In genomic region chr6:144345451-144345850, GRCh38 we compare ENCODE assay signal across 12 cellular contexts.
DNase-seq lines count a peak whose midpoint lies in the region; ATAC-seq and TF ChIP-seq lines count a peak whose summit lies in the region.
"Had no signal": no experiment of that assay in that cellular context is flagged by ENCODE, and none has a peak within 500 bp of the region (broad histone marks: within the 10 kb centered on the region; RNA-seq: fewer than 3 reads in every experiment).

No MANE protein-coding gene starts in this region.

- H3K27ac Mint-ChIP-seq in stimulated activated naive CD8-positive, alpha-beta T cell treated with anti-CD3 and anti-CD28 coated beads, Interleukin-15, Interleukin-2, amounts not matched to agents 100 ng/mL and 50 ng/mL, for 24 hours, result peak overlapping the region; percentile 99
- peak overlapping the region; percentile 99 for H3K27ac Mint-ChIP-seq in activated CD4-positive, alpha-beta memory T cell treated with anti-CD3 and anti-CD28 coated beads, Interleukin-2, amount 10 ng/mL, durations not matched to agents 7 days and 5 days
- H3K27ac Mint-ChIP-seq in memory B cell, result peak overlapping the region; percentile 93

- H3K4me1 Mint-ChIP-seq in stimulated activated naive CD8-positive, alpha-beta T cell treated with anti-CD3 and anti-CD28 coated beads, Interleukin-15, Interleukin-2, amounts not matched to agents 100 ng/mL and 50 ng/mL, for 24 hours (ENCODE audit: low read depth), result peaks cover 95% of the 10 kb centered on the region
- peaks cover 80% of the 10 kb centered on the region for H3K4me1 Mint-ChIP-seq in activated CD4-positive, alpha-beta memory T cell treated with anti-CD3 and anti-CD28 coated beads, Interleukin-2, amount 10 ng/mL, durations not matched to agents 7 days and 5 days
- H3K4me1 Mint-ChIP-seq in memory B cell, result peaks cover 67% of the 10 kb centered on the region

- no peak for ATAC-seq in stimulated activated naive CD8-positive, alpha-beta T cell treated with anti-CD3 and anti-CD28 coated beads, Interleukin-15, Interleukin-2, amounts not matched to agents 100 U/mL and 50 U/mL, for 24 hours
- ATAC-seq in memory B cell (ENCODE audit: low read depth), result no peak
- ATAC-seq in HG02571 (IDR thresholded peaks at IDR 0.05; ENCODE audit: unreplicated experiment), result no peak

- no peak overlapping the region for H3K9ac ChIP-seq in colonic mucosa (ENCODE audit: low read depth in 2 of 2, low read length in 2 of 2)

- no peaks in the 10 kb centered on the region for H3K4me1 ChIP-seq in colonic mucosa

- no peaks in the 10 kb centered on the region for H3K9me3 ChIP-seq in colonic mucosa

- in situ Hi-C loops in ACHN (cut with HindIII; ENCODE audit: low pct_ligation_motif_present, low pct_unique_long_range_greater_than_20kb, low sequenced_read_pairs), result no loop called here

- peak overlapping the region; percentile 98 for H3K4me3 Mint-ChIP-seq in stimulated activated naive CD8-positive, alpha-beta T cell treated with anti-CD3 and anti-CD28 coated beads, Interleukin-15, Interleukin-2, amounts not matched to agents 100 ng/mL and 50 ng/mL, for 24 hours
- H3K4me3 Mint-ChIP-seq in activated CD4-positive, alpha-beta memory T cell treated with anti-CD3 and anti-CD28 coated beads, Interleukin-2, amount 10 ng/mL, durations not matched to agents 7 days and 5 days, result peak overlapping the region; percentile 99
- H3K4me3 Mint-ChIP-seq in memory B cell, result peak overlapping the region; percentile 92

- intact Hi-C loops in colonic mucosa (cut with DNase I), result loop anchor here (10.0 kb wide), 1 partner anchor 69 kb away; no protein-coding TSS in a partner anchor

- H3K27ac ChIP-seq in colonic mucosa, result no peak overlapping the region

- no peaks in the 10 kb centered on the region for H3K27me3 ChIP-seq in colonic mucosa

- POLR2A ChIA-PET in activated CD4-positive, alpha-beta memory T cell treated with anti-CD3 and anti-CD28 coated beads, Interleukin-2, amount 10 ng/mL, durations not matched to agents 7 days and 5 days (lab: Charles Lee), result interaction anchor here (1.3 to 5.8 kb wide), 6 partner anchors 7 to 194 kb away, joined by 3 to 35 read pairs (median 12); no protein-coding TSS in a partner anchor

- H3K9me3 Mint-ChIP-seq in stimulated activated naive CD8-positive, alpha-beta T cell treated with anti-CD3 and anti-CD28 coated beads, Interleukin-15, Interleukin-2, amounts not matched to agents 100 ng/mL and 50 ng/mL, for 24 hours, result peaks cover 10% of the 10 kb centered on the region
- H3K9me3 Mint-ChIP-seq in activated CD4-positive, alpha-beta memory T cell treated with anti-CD3 and anti-CD28 coated beads, Interleukin-2, amount 10 ng/mL, durations not matched to agents 7 days and 5 days, result no peaks in the 10 kb centered on the region
- peaks cover 2% of the 10 kb centered on the region for H3K9me3 Mint-ChIP-seq in memory B cell

- CTCF ChIA-PET in activated CD4-positive, alpha-beta memory T cell treated with anti-CD3 and anti-CD28 coated beads, Interleukin-2, amount 10 ng/mL, durations not matched to agents 7 days and 5 days (lab: Charles Lee), result interaction anchor here (0.6 to 2.0 kb wide), 2 partner anchors 11 to 137 kb away, joined by 3 to 4 read pairs; no protein-coding TSS in a partner anchor

- no peaks in the 10 kb centered on the region for H3K27me3 Mint-ChIP-seq in stimulated activated naive CD8-positive, alpha-beta T cell treated with anti-CD3 and anti-CD28 coated beads, Interleukin-15, Interleukin-2, amounts not matched to agents 100 ng/mL and 50 ng/mL, for 24 hours
- no peaks in the 10 kb centered on the region for H3K27me3 Mint-ChIP-seq in activated CD4-positive, alpha-beta memory T cell treated with anti-CD3 and anti-CD28 coated beads, Interleukin-2, amount 10 ng/mL, durations not matched to agents 7 days and 5 days
- no peaks in the 10 kb centered on the region for H3K27me3 Mint-ChIP-seq in memory B cell

- H3K36me3 Mint-ChIP-seq in stimulated activated naive CD8-positive, alpha-beta T cell treated with anti-CD3 and anti-CD28 coated beads, Interleukin-15, Interleukin-2, amounts not matched to agents 100 ng/mL and 50 ng/mL, for 24 hours (ENCODE audit: low read depth), result peaks cover 22% of the 10 kb centered on the region
- peaks cover 39% of the 10 kb centered on the region for H3K36me3 Mint-ChIP-seq in activated CD4-positive, alpha-beta memory T cell treated with anti-CD3 and anti-CD28 coated beads, Interleukin-2, amount 10 ng/mL, durations not matched to agents 7 days and 5 days (ENCODE audit: low read depth)
- H3K36me3 Mint-ChIP-seq in memory B cell, result peaks cover 11% of the 10 kb centered on the region

- no peaks in the 10 kb centered on the region for H3K36me3 ChIP-seq in colonic mucosa

- no peak for DNase-seq in stimulated activated naive CD8-positive, alpha-beta T cell treated with anti-CD3 and anti-CD28 coated beads, Interleukin-15, Interleukin-2, amounts not matched to agents 100 U/mL and 50 U/mL, for 24 hours
- DNase-seq in activated CD4-positive, alpha-beta memory T cell treated with anti-CD3 and anti-CD28 coated beads, Interleukin-2, amount 10 ng/mL, durations not matched to agents 7 days and 5 days, result no peak
- DNase-seq in memory B cell (ENCODE audit: low spot score in 2 of 2) (no peak), ACHN (no peak), colonic mucosa (no peak)
- DNase-seq in stimulated activated CD4-positive, alpha-beta T cell treated with anti-CD3 and anti-CD28 coated beads, Interleukin-2, amount 100 ng/mL, for 48 hours, result no peak
- DNase-seq: activated CD4-positive, CD25-positive, alpha-beta regulatory T cell treated with anti-CD3 and anti-CD28 coated beads, Interleukin-2, amount 50 U/mL, for 72 hours; GDM1; Right ventricle myocardium superior; stimulated activated CD4-positive, alpha-beta T cell treated with anti-CD3 and anti-CD28 coated beads, Interleukin-1b, Interleukin-23, amount 100 ng/mL, for 48 hours had no signal

- no peak overlapping the region for H3K4me3 ChIP-seq in colonic mucosa

- TF ChIP-seq CTCF in colonic mucosa (IDR thresholded peaks at IDR 0.05), result no peak
